Comparison of ENCODE assay signal across 8 cellular contexts in genomic region chr1:9127395-9128160, GRCh38. TPM values are rescaled to one million over a fixed set of nuclear protein-coding genes. Genes with fewer than 3 reads are reported as not detected.
DNase-seq lines count a peak whose midpoint lies in the region; ATAC-seq and TF ChIP-seq lines count a peak whose summit lies in the region.

No MANE protein-coding gene starts in this region.

- H3K36me3 ChIP-seq in body of pancreas (replicated peaks in 1 of 2; ENCODE audit: insufficient read depth in 1 of 2, low read depth in 2 of 2): no peaks in the 10 kb centered on the region
- no peaks in the 10 kb centered on the region for H3K36me3 ChIP-seq in right lobe of liver
- no peaks in the 10 kb centered on the region for H3K36me3 ChIP-seq in thoracic aorta

- H3K4me3 ChIP-seq in body of pancreas: peak overlapping the region; percentile 20 to 27
- H3K4me3 ChIP-seq in right lobe of liver: peak overlapping the region; percentile 69 to 82 (median 71)
- peak overlapping the region; percentile 86 for H3K4me3 ChIP-seq in thoracic aorta

- TF ChIP-seq POLR2A in body of pancreas (IDR thresholded peaks at IDR 0.05) (no peak), right lobe of liver (IDR thresholded peaks at IDR 0.05) (peak; percentile 18)

- WGBS in body of pancreas, 2 donors: 38% methylated on average over 15 to 19 of the region's 19 CpGs
- WGBS in right lobe of liver (ENCODE audit: insufficient coverage, low coverage, low lambda C conversion rate, missing lambda C conversion rate): 46% methylated on average over 15 of the region's 19 CpGs

- intact Hi-C loops in activated CD4-positive, alpha-beta T cell treated with anti-CD3 and anti-CD28 coated beads for 36 hours (cut with DNase I, micrococcal nuclease): loop anchor here in 1 of 2 experiments (2.0 to 10.0 kb wide), 2 partner anchors 311 to 583 kb away; partner anchors contain the start of gene RERE
- intact Hi-C loops in body of pancreas (cut with DNase I): no loop called here
- intact Hi-C loops in right lobe of liver (cut with DNase I): no loop called here

- H3K9me3 ChIP-seq in body of pancreas (no peaks in the 10 kb centered on the region), right lobe of liver (no peaks in the 10 kb centered on the region), thoracic aorta (no peaks in the 10 kb centered on the region)

- no peak for DNase-seq in activated CD4-positive, alpha-beta T cell treated with anti-CD3 and anti-CD28 coated beads for 36 hours
- DNase-seq in activated CD4-positive, alpha-beta T cell treated with anti-CD3 and anti-CD28 coated beads for 1 hour: no peak
- DNase-seq in body of pancreas (peak in 3 of 4 donors; percentile 26 to 45 (median 37)), right lobe of liver (no peak), thoracic aorta (ENCODE audit: low spot score) (no peak), D341Med (ENCODE audit: low spot score) (no peak), KG1 (lab: John Stamatoyannopoulos, UW) (no peak)

- H3K36me3 Mint-ChIP-seq in activated CD4-positive, alpha-beta T cell treated with anti-CD3 and anti-CD28 coated beads for 36 hours (ENCODE audit: low read depth): no peaks in the 10 kb centered on the region

- H3K4me1 Mint-ChIP-seq in activated CD4-positive, alpha-beta T cell treated with anti-CD3 and anti-CD28 coated beads for 36 hours: peaks cover 40% of the 10 kb centered on the region

- peak overlapping the region; percentile 83 for H3K4me3 Mint-ChIP-seq in activated CD4-positive, alpha-beta T cell treated with anti-CD3 and anti-CD28 coated beads for 36 hours

- no peaks in the 10 kb centered on the region for H3K27me3 Mint-ChIP-seq in activated CD4-positive, alpha-beta T cell treated with anti-CD3 and anti-CD28 coated beads for 36 hours

- no peaks in the 10 kb centered on the region for H3K27me3 ChIP-seq in body of pancreas
- no peaks in the 10 kb centered on the region for H3K27me3 ChIP-seq in right lobe of liver
- no peaks in the 10 kb centered on the region for H3K27me3 ChIP-seq in thoracic aorta (replicated peaks; ENCODE audit: insufficient read depth)

- CTCF ChIA-PET in activated CD4-positive, alpha-beta T cell treated with anti-CD3 and anti-CD28 coated beads for 36 hours (lab: Charles Lee): interaction anchor here (1.0 to 2.3 kb wide), 2 partner anchors 16 to 17 kb away, joined by 3 to 10 read pairs; no protein-coding TSS in a partner anchor

- TF ChIP-seq CTCF in body of pancreas (IDR thresholded peaks at IDR 0.05) (no peak), right lobe of liver (IDR thresholded peaks at IDR 0.05) (no peak), thoracic aorta (IDR thresholded peaks at IDR 0.05) (no peak)

- POLR2A ChIA-PET in activated CD4-positive, alpha-beta T cell treated with anti-CD3 and anti-CD28 coated beads for 36 hours (lab: Charles Lee): interaction anchor here (0.6 kb wide), 1 partner anchor 21 kb away, joined by 3 read pairs; no protein-coding TSS in a partner anchor

- peak overlapping the region; percentile 67 for H3K27ac Mint-ChIP-seq in activated CD4-positive, alpha-beta T cell treated with anti-CD3 and anti-CD28 coated beads for 36 hours

- no peak for ATAC-seq in activated CD4-positive, alpha-beta T cell treated with anti-CD3 and anti-CD28 coated beads for 36 hours
- ATAC-seq in body of pancreas (no peak), right lobe of liver (no peak), thoracic aorta (ENCODE audit: insufficient number of reproducible peaks, low FRiP score, low read depth) (no peak), GM18858 (IDR thresholded peaks at IDR 0.05; ENCODE audit: unreplicated experiment) (no peak)

- peaks cover 30% of the 10 kb centered on the region for H3K4me1 ChIP-seq in body of pancreas
- peaks cover 0 to 7% (median 0%) of the 10 kb centered on the region in 4 donors for H3K4me1 ChIP-seq in right lobe of liver
- peaks cover 10 to 31% of the 10 kb centered on the region in 2 donors for H3K4me1 ChIP-seq in thoracic aorta (ENCODE audit: control insufficient read depth in 1 of 2, low read depth in 2 of 2)

- H3K9me3 Mint-ChIP-seq in activated CD4-positive, alpha-beta T cell treated with anti-CD3 and anti-CD28 coated beads for 36 hours (ENCODE audit: low read depth): no peaks in the 10 kb centered on the region

- H3K27ac ChIP-seq in body of pancreas: peak overlapping the region; percentile 82 to 90 (median 86)
- peak overlapping the region in 2 of 3 donors; percentile 73 to 74 for H3K27ac ChIP-seq in right lobe of liver
- H3K27ac ChIP-seq in thoracic aorta: peak overlapping the region in 1 of 2 donors; percentile 65

RNA-seq across cellular contexts. Expression of gene GPR157, which starts 1.3 kb away (rescaled TPM):
- total RNA-seq in activated CD4-positive, alpha-beta T cell treated with anti-CD3 and anti-CD28 coated beads for 36 hours: 1 to 10 TPM; 2.7 to 3.6 TPM
- total RNA-seq in body of pancreas (10 to 100 TPM in 1 of 2 donors, 1 to 10 TPM in 1; 6.0 to 13.5 TPM), right lobe of liver (10 to 100 TPM in 1 of 6 experiments, 1 to 10 TPM in 5; 5.6 to 12.5 (median 7.0) TPM), thoracic aorta (1 to 10 TPM; 5.4 to 7.0 TPM)

RNA-seq across cellular contexts. Expression of gene SLC2A5, which starts 58.1 kb away (rescaled TPM):
- not detected for total RNA-seq in activated CD4-positive, alpha-beta T cell treated with anti-CD3 and anti-CD28 coated beads for 36 hours
- total RNA-seq in body of pancreas: under 1 TPM; under 0.01 to 0.26 TPM
- 1 to 10 TPM in 1 of 6 experiments, under 1 TPM in 5; 0.19 to 3.5 (median 0.30) TPM for total RNA-seq in right lobe of liver
- total RNA-seq in thoracic aorta: 10 to 100 TPM in 1 of 2 donors, 1 to 10 TPM in 1; 3.9 to 14.7 TPM

Comparison
In these comparisons a context has a peak if more than half of its experiments do, and no peak if none do; other contexts are left out.
1. DNase-seq: peak in body of pancreas (3 of 4); none in activated CD4-positive, alpha-beta T cell treated with anti-CD3 and anti-CD28 coated beads for 36 hours (single experiment), activated CD4-positive, alpha-beta T cell treated with anti-CD3 and anti-CD28 coated beads for 1 hour (single experiment), right lobe of liver (0 of 3), thoracic aorta (single experiment), D341Med (single experiment) and KG1 (single experiment).
2. H3K4me3 ChIP-seq: peak in every context shown above with its lines; median percentile 86 in thoracic aorta; 71 in right lobe of liver; 24 in body of pancreas.